ENCODE assay signal across 16 cellular contexts in genomic region chr1:182720465-182720864, GRCh38. TPM values are rescaled to one million over a fixed set of nuclear protein-coding genes. Genes with fewer than 3 reads are reported as not detected.
DNase-seq lines count a peak whose midpoint lies in the region; ATAC-seq, FAIRE-seq and TF ChIP-seq lines count a peak whose summit lies in the region.
"Had no signal": no experiment of that assay in that cellular context is flagged by ENCODE, and none has a peak within 500 bp of the region (broad histone marks: within the 10 kb centered on the region; RNA-seq: fewer than 3 reads in every experiment).

No MANE protein-coding gene starts in this region.

- no peak for FAIRE-seq in GM12891 (lab: Jason Lieb, UNC)
- FAIRE-seq: H54 had no signal

- 70 to 79% (median 77%) methylated on average over 2 of the region's 2 CpGs for WGBS in psoas muscle, 3 donors

- H3K9me3 ChIP-seq in PC-9 (ENCODE audit: insufficient read depth, low read depth) (no peaks in the 10 kb centered on the region), psoas muscle (no peaks in the 10 kb centered on the region)
- H3K9me3 ChIP-seq: tibial artery had no signal

- H3K27ac ChIP-seq in PC-9 = no peak overlapping the region
- no peak overlapping the region for H3K27ac ChIP-seq in psoas muscle
- H3K27ac ChIP-seq: tibial artery had no signal

- H2AFZ ChIP-seq in PC-9 = 0 out of 2 replicates have a peak overlapping the region, but pooled peaks have one; percentile 22

- H3K36me3 ChIP-seq in PC-9 (ENCODE audit: low read depth) (no peaks in the 10 kb centered on the region), psoas muscle (ENCODE audit: insufficient read depth in 1 of 2, low read depth in 1 of 2) (no peaks in the 10 kb centered on the region)
- H3K36me3 ChIP-seq: tibial artery had no signal

- no peaks in the 10 kb centered on the region for H4K20me1 ChIP-seq in PC-9 (ENCODE audit: insufficient read depth)

- H3K9me2 ChIP-seq in PC-9 (ENCODE audit: insufficient read depth) = no peaks in the 10 kb centered on the region

- POLR2A ChIA-PET in PC-9 (lab: Charles Lee; ENCODE audit: unreplicated experiment) = no interaction called here

- ATAC-seq in psoas muscle = no peak
- ATAC-seq in GM19328 (IDR thresholded peaks at IDR 0.05; ENCODE audit: unreplicated experiment) = no peak

- no peak for TF ChIP-seq POLR2A in GM12891 (IDR thresholded peaks at IDR 0.05; ENCODE audit: low read depth, low read length)

- TF ChIP-seq CTCF in PC-9 (conservative IDR thresholded peaks at IDR 0.05) = 0 out of 2 replicates have a peak, but pooled peaks have one; percentile 32
- TF ChIP-seq CTCF in fibroblast of pulmonary artery (IDR thresholded peaks at IDR 0.05; ENCODE audit: low read length, missing control alignments) = peak; percentile 26
- TF ChIP-seq CTCF in psoas muscle (IDR thresholded peaks at IDR 0.05) = peak; percentile 19

- no peaks in the 10 kb centered on the region for H3K79me2 ChIP-seq in PC-9 (ENCODE audit: low read depth)

- no peaks in the 10 kb centered on the region for H3F3A ChIP-seq in PC-9 (ENCODE audit: insufficient read depth, low read depth)

- H3K4me1 ChIP-seq in PC-9 (replicated peaks; ENCODE audit: insufficient read depth) (peaks cover 9% of the 10 kb centered on the region), psoas muscle (no peaks in the 10 kb centered on the region)
- H3K4me1 ChIP-seq: tibial artery had no signal

- H3K4me3 ChIP-seq in PC-9 = no peak overlapping the region
- no peak overlapping the region for H3K4me3 ChIP-seq in fibroblast of pulmonary artery (replicated peaks; ENCODE audit: low read depth, low read length)
- H3K4me3 ChIP-seq in psoas muscle = no peak overlapping the region
- H3K4me3 ChIP-seq: tibial artery had no signal

- no TSS peak for BruUV-seq in PC-9 (replicated peaks; lab: Mats Ljungman, UMichigan)

- H3K27me3 ChIP-seq in PC-9 (ENCODE audit: insufficient read depth, low read depth) (no peaks in the 10 kb centered on the region), psoas muscle (ENCODE audit: insufficient read depth in 3 of 3, low read length in 2 of 3) (no peaks in the 10 kb centered on the region)
- H3K27me3 ChIP-seq: tibial artery had no signal

- CTCF ChIA-PET in PC-9 (lab: Charles Lee) = no interaction called here

- DNase-seq in DMS53 (lab: John Stamatoyannopoulos, UW) (peak; percentile 31), DMS53 treated with DMSO at 0.1 percent for 48 hours (lab: John Stamatoyannopoulos, UW; ENCODE audit: unreplicated experiment) (no peak), PC-9 (no peak), fibroblast of pulmonary artery (ENCODE audit: low read depth) (peak; percentile 6), psoas muscle (no peak), GM12891 (ENCODE audit: insufficient read length, low spot score) (no peak), NCI-H1436 treated with DMSO at 0.1 percent for 48 hours (lab: John Stamatoyannopoulos, UW) (no peak)
- DNase-seq: activated naive CD4-positive, alpha-beta T cell treated with Interleukin-2 at 50 U/mL for 16 hours; DMS79; kidney; NCI-H1930; OCI-M1; tibial artery had no signal

- intact Hi-C loops in PC-9 (cut with micrococcal nuclease; ENCODE audit: unreplicated experiment) = no loop called here
- intact Hi-C loops in psoas muscle (cut with DNase I) = no loop called here

- H3K4me2 ChIP-seq in PC-9 = no peak overlapping the region

TF ChIP-seq in GM12891, 5 proteins besides CTCF, POLR2A, EP300 and RAD21:
- TF ChIP-seq PAX5 (IDR thresholded peaks at IDR 0.05; ENCODE audit: insufficient read depth, low read length, severe bottlenecking) = no peak
- no peak for TF ChIP-seq POLR2AphosphoS5 (IDR thresholded peaks at IDR 0.05; ENCODE audit: low read depth, low read length)
- TF ChIP-seq SPI1 (IDR thresholded peaks at IDR 0.05; ENCODE audit: low read depth, low read length) = no peak
- TF ChIP-seq POU2F2 (IDR thresholded peaks at IDR 0.05; ENCODE audit: low read depth, low read length) = no peak
- no peak for TF ChIP-seq TAF1 (IDR thresholded peaks at IDR 0.05; ENCODE audit: low read depth, low read length)

RNA-seq across cellular contexts. Expression of gene RGS8, which starts 36.1 kb away (rescaled TPM):
- total RNA-seq in PC-9 (2021) (not detected in 2 replicates), psoas muscle (not detected)
- under 1 TPM in 2 of 3 donors, not detected in 1; under 0.01 to 0.01 TPM for polyA plus RNA-seq in psoas muscle
- 0.09 TPM for polyA plus RNA-seq in GM12891 (2012; ENCODE audit: low read depth, missing spikeins)
- total RNA-seq: kidney had no signal
- polyA plus RNA-seq: IgD-negative memory B cell had no signal

Comparison
In these comparisons a context has a peak if more than half of its experiments do, and no peak if none do; other contexts are left out.
1. DNase-seq: peak in DMS53 (single experiment) and fibroblast of pulmonary artery (single experiment); none in DMS53 treated with DMSO at 0.1 percent for 48 hours (single experiment), PC-9 (0 of 2), psoas muscle (0 of 2), GM12891 (single experiment) and NCI-H1436 treated with DMSO at 0.1 percent for 48 hours (single experiment).
2. Peak in every context shown above with its lines, with median percentiles within 50 percentile points of each other: CTCF ChIP-seq.